Comparison of ENCODE assay signal across 16 cellular contexts in the genomic region with DNA sequence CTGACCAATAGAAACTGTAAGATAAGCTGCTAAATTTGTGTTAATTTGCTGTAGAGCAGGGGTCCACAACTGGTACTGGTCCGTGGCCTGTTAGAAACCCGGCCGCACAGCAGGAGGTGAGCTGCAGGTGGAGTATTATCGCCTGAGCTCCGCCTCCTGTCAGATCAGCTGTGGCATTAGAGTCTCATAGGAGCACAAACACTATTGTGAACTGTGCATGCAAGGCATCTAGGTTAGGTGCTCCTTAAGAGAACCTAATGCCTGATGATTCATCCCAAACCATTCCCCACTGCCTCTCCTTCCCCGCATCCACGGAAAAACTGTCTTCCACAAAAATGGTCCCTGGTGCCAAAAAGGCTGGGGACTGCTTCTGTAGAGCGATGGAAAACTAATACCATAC. TPM values are rescaled to one million over a fixed set of nuclear protein-coding genes. Genes with fewer than 3 reads are reported as not detected.
A peak's percentile ranks its signal among the peaks of the same experiment; 100 is the strongest.
DNase-seq lines count a peak whose midpoint lies in the region; ATAC-seq and TF ChIP-seq lines count a peak whose summit lies in the region.
"Had no signal": no experiment of that assay in that cellular context is flagged by ENCODE, and none has a peak within 500 bp of the region (broad histone marks: within the 10 kb centered on the region; RNA-seq: fewer than 3 reads in every experiment).

No MANE protein-coding gene starts in this region.

- POLR2A ChIA-PET in AG04450 (lab: Yijun Ruan, JAX): interaction anchor here (0.7 kb wide), 1 partner anchor 75 kb away, joined by 8 read pairs; no protein-coding TSS in a partner anchor

- no peak overlapping the region for H3K4ac ChIP-seq in H9 (ENCODE audit: low read depth, low read length)

- H3K27me3 Mint-ChIP-seq in H9 (ENCODE audit: low read depth): no peaks in the 10 kb centered on the region
- H3K27me3 Mint-ChIP-seq: activated CD8-positive, alpha-beta T cell treated with anti-CD3 and anti-CD28 coated beads for 36 hours; activated naive CD8-positive, alpha-beta T cell treated with anti-CD3 and anti-CD28 coated beads, Interleukin-2, amount 50 U/mL, for 24 hours; central memory CD8-positive, alpha-beta T cell had no signal

- peak; percentile 84 for ATAC-seq in SK-N-SH treated with all-trans-retinoic acid at 6 μM for 48 hours
- ATAC-seq: activated CD8-positive, alpha-beta T cell treated with anti-CD3 and anti-CD28 coated beads for 36 hours; activated naive CD8-positive, alpha-beta T cell treated with anti-CD3 and anti-CD28 coated beads, Interleukin-2, amount 50 U/mL, for 24 hours had no signal

- DNase-seq in AG04450 (ENCODE audit: low read depth, low spot score) (no peak), H9 (no peak), fibroblast of mammary gland (ENCODE audit: low read depth) (peak; percentile 42), DMS114 treated with DMSO at 0.1 percent for 48 hours (lab: John Stamatoyannopoulos, UW; ENCODE audit: unreplicated experiment) (no peak), NCI-H2107 (lab: John Stamatoyannopoulos, UW) (no peak), glomerular visceral epithelial cell (ENCODE audit: extremely low spot score) (no peak), dedifferentiated amniotic fluid mesenchymal stem cell (ENCODE audit: extremely low spot score) (no peak)
- DNase-seq: activated CD8-positive, alpha-beta T cell treated with anti-CD3 and anti-CD28 coated beads for 36 hours; activated naive CD8-positive, alpha-beta T cell treated with anti-CD3 and anti-CD28 coated beads, Interleukin-2, amount 50 U/mL, for 24 hours; NCI-H1436 treated with DMSO at 0.1 percent for 48 hours; nephron progenitor cell; PC-9; retina; SW 1271 had no signal

- H3K4me1 Mint-ChIP-seq in H9: peaks cover 39 to 42% of the 10 kb centered on the region in 2 experiments

- H3K79me1 ChIP-seq in H9 (ENCODE audit: insufficient read depth, low read depth, low read length, poor library complexity, severe bottlenecking): peaks cover 2% of the 10 kb centered on the region

- no peak overlapping the region for H3T11ph ChIP-seq in H9 (ENCODE audit: low read length)

- no peak overlapping the region for H3K4me2 ChIP-seq in H9 (ENCODE audit: insufficient read depth, insufficient read length, low read length)
- H3K4me2 ChIP-seq: PC-9 had no signal

- no peak overlapping the region for H2BK20ac ChIP-seq in H9 (ENCODE audit: low read depth, low read length, poor library complexity, severe bottlenecking)

- WGBS in H9 (ENCODE audit: extremely low coverage, insufficient read length, low lambda C conversion rate): no CpG with 5 or more reads among the region's 8 CpGs

- peaks cover 4% of the 10 kb centered on the region; the same call in 1 of the 2 replicates for H3K79me2 ChIP-seq in H9 (ENCODE audit: insufficient read depth, low read length)

- no peak overlapping the region for H3K23ac ChIP-seq in H9 (ENCODE audit: insufficient read length, low read depth, low read length)

- H3K9me3 ChIP-seq in AG04450 (ENCODE audit: control insufficient read depth, insufficient read depth, low read length): no peaks in the 10 kb centered on the region
- no peaks in the 10 kb centered on the region for H3K9me3 ChIP-seq in H9 (ENCODE audit: control insufficient read depth, low read depth, low read length)

- no peak overlapping the region for H2AFZ ChIP-seq in H9 (ENCODE audit: low read length)
- H2AFZ ChIP-seq: PC-9 had no signal

- no peaks in the 10 kb centered on the region; the same call in 1 of the 2 replicates for H3K4me1 ChIP-seq in H9 (ENCODE audit: insufficient read depth, low read length)

- H4K5ac ChIP-seq in H9 (ENCODE audit: insufficient read length, low read depth, low read length): no peak overlapping the region

- CTCF ChIA-PET in AG04450 (lab: Charles Lee): interaction anchor here (1.3 to 4.4 kb wide), 2 partner anchors 15 to 17 kb away, joined by 5 to 39 read pairs; no protein-coding TSS in a partner anchor

- H2AK5ac ChIP-seq in H9 (ENCODE audit: insufficient read length, low read length): no peak overlapping the region

- no peak overlapping the region for H3K56ac ChIP-seq in H9 (ENCODE audit: insufficient read length, low read depth, low read length)

- peaks cover 0 to 13% (median 0%) of the 10 kb centered on the region in 3 experiments; a peak in 2 of 7 replicates for H3K36me3 Mint-ChIP-seq in H9 (ENCODE audit: insufficient read depth in 1 of 3, low read depth in 3 of 3)

- H4K91ac ChIP-seq in H9 (ENCODE audit: insufficient read length, low read depth, low read length): no peak overlapping the region

- peak overlapping the region; percentile 69 for H3K27ac ChIP-seq in AG04450 (ENCODE audit: low read depth, low read length)
- H3K27ac ChIP-seq in H9 (ENCODE audit: insufficient read length, low read depth, low read length): no peak overlapping the region
- H3K27ac ChIP-seq: PC-9 had no signal

- no peak overlapping the region for H3K18ac ChIP-seq in H9 (ENCODE audit: insufficient read length, low read depth, low read length)

- no peaks in the 10 kb centered on the region for H3K9me3 Mint-ChIP-seq in H9
- H3K9me3 Mint-ChIP-seq: activated CD8-positive, alpha-beta T cell treated with anti-CD3 and anti-CD28 coated beads for 36 hours; activated naive CD8-positive, alpha-beta T cell treated with anti-CD3 and anti-CD28 coated beads, Interleukin-2, amount 50 U/mL, for 24 hours; central memory CD8-positive, alpha-beta T cell had no signal

- H2BK120ac ChIP-seq in H9 (ENCODE audit: low read depth, low read length, poor library complexity, severe bottlenecking): no peak overlapping the region

- no peak overlapping the region for H2BK12ac ChIP-seq in H9 (ENCODE audit: insufficient read length, low read depth, low read length)

- H3K14ac ChIP-seq in H9 (ENCODE audit: insufficient read depth, low read length): no peak overlapping the region

- TF ChIP-seq CTCF in AG04450 (IDR thresholded peaks at IDR 0.05; ENCODE audit: low read depth, low read length) (no peak), H9 (conservative IDR thresholded peaks at IDR 0.05) (no peak), fibroblast of mammary gland (conservative IDR thresholded peaks at IDR 0.05; ENCODE audit: control insufficient read depth, insufficient read depth, low read depth, low read length) (no peak)

- H3K23me2 ChIP-seq in H9 (ENCODE audit: insufficient read length, low read depth, low read length, poor library complexity, severe bottlenecking): no peaks in the 10 kb centered on the region

- H3K27ac Mint-ChIP-seq in H9: peak overlapping the region in 2 of 3 experiments; percentile 25 to 82; a peak in 1 of 7 replicates
- H3K27ac Mint-ChIP-seq: activated CD8-positive, alpha-beta T cell treated with anti-CD3 and anti-CD28 coated beads for 36 hours; activated naive CD8-positive, alpha-beta T cell treated with anti-CD3 and anti-CD28 coated beads, Interleukin-2, amount 50 U/mL, for 24 hours had no signal

- H4K8ac ChIP-seq in H9 (replicated peaks; ENCODE audit: insufficient read length, low read depth, low read length): no peak overlapping the region

- H3K27me3 ChIP-seq in AG04450 (ENCODE audit: control insufficient read depth, insufficient read depth, low read length) (no peaks in the 10 kb centered on the region), H9 (ENCODE audit: insufficient read depth, low read length) (no peaks in the 10 kb centered on the region)

- no peak overlapping the region for H3K4me3 Mint-ChIP-seq in H9
- H3K4me3 Mint-ChIP-seq: activated CD8-positive, alpha-beta T cell treated with anti-CD3 and anti-CD28 coated beads for 36 hours; activated naive CD8-positive, alpha-beta T cell treated with anti-CD3 and anti-CD28 coated beads, Interleukin-2, amount 50 U/mL, for 24 hours; central memory CD8-positive, alpha-beta T cell; nephron progenitor cell had no signal

- H3K4me3 ChIP-seq in AG04450 (ENCODE audit: low read depth, low read length): no peak overlapping the region
- H3K4me3 ChIP-seq in fibroblast of mammary gland (ENCODE audit: control insufficient read depth, low read depth, low read length): no peak overlapping the region
- H3K4me3 ChIP-seq: PC-9 had no signal

- no peaks in the 10 kb centered on the region for H4K20me1 ChIP-seq in H9 (ENCODE audit: control insufficient read depth, insufficient read depth, insufficient read length)

- H3K9ac ChIP-seq in H9 (ENCODE audit: extremely low read depth, insufficient read length, low read length): no peak overlapping the region

- no peak overlapping the region for H2BK5ac ChIP-seq in H9 (ENCODE audit: insufficient read length, low read length)

- H2BK15ac ChIP-seq in H9 (ENCODE audit: low read depth, low read length): no peak overlapping the region

TF ChIP-seq in SK-N-SH treated with all-trans-retinoic acid at 6 μM for 48 hours, 23 proteins besides CTCF, POLR2A, EP300 and RAD21:
- no peak for TF ChIP-seq ZNF70 (CRISPR knock-in tag; IDR thresholded peaks at IDR 0.05)

RNA-seq across cellular contexts. Expression of a gene that starts 19.7 kb away (rescaled TPM):
- 11.5 and 16.3 TPM in 2 replicates for polyA plus RNA-seq in AG04450 (2011; rRNA removed)
- polyA minus RNA-seq in AG04450 (2011; rRNA and poly(A)+ RNA removed): 24.5 and 42.7 TPM in 2 replicates
- 27.1 and 29.5 TPM in 2 replicates for total RNA-seq in H9 (2021)
